Comparison of ENCODE assay signal across 9 cellular contexts in the genomic region with DNA sequence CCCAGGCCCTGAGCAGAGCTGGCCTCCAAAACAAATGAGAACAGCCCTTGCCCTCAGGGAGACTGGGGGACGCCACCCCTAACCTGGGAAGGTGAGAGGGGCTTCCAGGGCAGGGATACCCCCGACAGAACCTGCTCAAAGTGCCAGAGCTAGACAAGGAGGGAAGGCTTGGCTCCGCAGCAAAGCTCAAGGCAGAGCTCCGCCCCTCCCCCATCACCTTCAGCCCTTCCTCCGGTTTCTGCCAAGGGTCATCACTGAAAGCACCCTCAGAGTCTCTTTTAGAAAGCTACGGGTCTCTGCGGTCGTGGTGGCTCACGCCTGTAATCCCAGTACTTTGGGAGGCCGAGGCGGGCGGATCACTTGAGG.
A peak's percentile ranks its signal among the peaks of the same experiment; 100 is the strongest.
DNase-seq lines count a peak whose midpoint lies in the region; ATAC-seq, FAIRE-seq and TF ChIP-seq lines count a peak whose summit lies in the region.
"Had no signal": no experiment of that assay in that cellular context is flagged by ENCODE, and none has a peak within 500 bp of the region (broad histone marks: within the 10 kb centered on the region; RNA-seq: fewer than 3 reads in every experiment).

No MANE protein-coding gene starts in this region.

- H3K4me2 ChIP-seq in A549 (peak overlapping the region; percentile 92), GM23248 (ENCODE audit: unreplicated experiment) (no peak overlapping the region)

- TF ChIP-seq CTCF in A549 (IDR thresholded peaks at IDR 0.05) (no peak), WERI-Rb-1 (IDR thresholded peaks at IDR 0.05; ENCODE audit: low read depth, low read length) (no peak)

- H3K27ac ChIP-seq in A549, result peak overlapping the region; percentile 72 to 86
- H3K27ac ChIP-seq in GM23248, result no peak overlapping the region
- H3K27ac ChIP-seq in WERI-Rb-1, result no peak overlapping the region; the same call in 1 of the 2 replicates

- H3K4me3 ChIP-seq in A549 (peak overlapping the region; percentile 55), GM23248 (no peak overlapping the region), WERI-Rb-1 (ENCODE audit: low read depth, low read length) (peak overlapping the region; percentile 66)

- POLR2A ChIA-PET in A549 (lab: Yijun Ruan, JAX), result interaction anchor here (0.6 to 1.5 kb wide), 3 partner anchors 9 to 15 kb away, joined by 3 to 4 read pairs (median 4); no protein-coding TSS in a partner anchor

- H4K20me1 ChIP-seq in GM23248 (ENCODE audit: insufficient read depth), result no peaks in the 10 kb centered on the region

- WGBS in A549 (ENCODE audit: missing lambda C conversion rate), result 69% methylated on average over 12 of the region's 12 CpGs
- WGBS in GM23248 (ENCODE audit: low coverage in 1 of 2, low lambda C conversion rate in 2 of 2, missing lambda C conversion rate in 2 of 2), 2 experiments, result 71 to 77% methylated on average over 12 of the region's 12 CpGs

- no peaks in the 10 kb centered on the region for H3K9me2 ChIP-seq in GM23248 (ENCODE audit: insufficient read depth)

- H3K36me3 ChIP-seq in GM23248 (ENCODE audit: low read depth), result no peaks in the 10 kb centered on the region
- no peaks in the 10 kb centered on the region for H3K36me3 ChIP-seq in WERI-Rb-1

- no peak for TF ChIP-seq EP300 in A549 (IDR thresholded peaks at IDR 0.05)

- no peaks in the 10 kb centered on the region for H3K9me3 ChIP-seq in A549
- no peaks in the 10 kb centered on the region for H3K9me3 ChIP-seq in GM23248 (ENCODE audit: low read depth)
- H3K9me3 ChIP-seq in WERI-Rb-1 (ENCODE audit: severe bottlenecking), result no peaks in the 10 kb centered on the region

- in situ Hi-C loops in GM23248 (cut with MboI), result no loop called here

- peaks cover 25% of the 10 kb centered on the region for H3K4me1 ChIP-seq in A549
- no peaks in the 10 kb centered on the region for H3K4me1 ChIP-seq in GM23248 (ENCODE audit: insufficient read depth)

- TF ChIP-seq POLR2A in A549 (IDR thresholded peaks at IDR 0.05; ENCODE audit: low read length), result no peak

- H3K27me3 ChIP-seq in GM23248 (replicated peaks; ENCODE audit: insufficient read depth), result peaks cover 33% of the 10 kb centered on the region
- no peaks in the 10 kb centered on the region for H3K27me3 ChIP-seq in WERI-Rb-1 (ENCODE audit: insufficient read depth, low read depth, severe bottlenecking)

- no peak for TF ChIP-seq RAD21 in A549 (conservative IDR thresholded peaks at IDR 0.05 in 1 of 2, IDR thresholded peaks at IDR 0.05 in 1 of 2)

- DNase-seq in A549 (ENCODE audit: low read depth in 1 of 2, low spot score in 1 of 2) (no peak), GM23248 (no peak), WERI-Rb-1 (peak; percentile 43), left kidney (ENCODE audit: low read depth, low spot score) (peak; percentile 74), AML-193 (lab: John Stamatoyannopoulos, UW) (no peak), putamen (ENCODE audit: low spot score) (no peak), hippocampal formation (lab: John Stamatoyannopoulos, UW) (no peak)
- DNase-seq: NCI-H446 treated with DMSO at 0.1 percent for 48 hours had no signal

- ATAC-seq in A549, result peak; percentile 20 to 29; a peak in 4 of 6 replicates
- ATAC-seq in HG03139 (IDR thresholded peaks at IDR 0.05; ENCODE audit: unreplicated experiment), result no peak

- no peaks in the 10 kb centered on the region for H3K79me2 ChIP-seq in GM23248 (ENCODE audit: insufficient read depth)

- CTCF ChIA-PET in A549 (lab: Yijun Ruan, JAX), result interaction anchor here (0.6 to 4.7 kb wide), 19 partner anchors 9 to 529 kb away, joined by 3 to 52 read pairs (median 4); a partner anchor contains a TSS

- H3F3A ChIP-seq in GM23248 (ENCODE audit: insufficient read depth), result no peaks in the 10 kb centered on the region

- FAIRE-seq in A549 (lab: Jason Lieb, UNC), result no peak

- H2AFZ ChIP-seq in GM23248, result peak overlapping the region; percentile 79; the same call in 1 of the 2 replicates

- no peak overlapping the region for H3K9ac ChIP-seq in GM23248

TF ChIP-seq in A549, 52 proteins besides CTCF, POLR2A, EP300 and RAD21:
- TF ChIP-seq HOXB13 (CRISPR knock-in tag; IDR thresholded peaks at IDR 0.05; ENCODE audit: low read depth), result no peak
- TF ChIP-seq, protein P1, sequence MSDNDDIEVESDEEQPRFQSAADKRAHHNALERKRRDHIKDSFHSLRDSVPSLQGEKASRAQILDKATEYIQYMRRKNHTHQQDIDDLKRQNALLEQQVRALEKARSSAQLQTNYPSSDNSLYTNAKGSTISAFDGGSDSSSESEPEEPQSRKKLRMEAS (IDR thresholded peaks at IDR 0.05), result no peak
- TF ChIP-seq RARB (CRISPR knock-in tag; IDR thresholded peaks at IDR 0.05), result no peak
- no peak for TF ChIP-seq TFCP2L1 (CRISPR knock-in tag; IDR thresholded peaks at IDR 0.05)
- TF ChIP-seq SREBF2 (IDR thresholded peaks at IDR 0.05), result no peak
- TF ChIP-seq, protein P2, sequence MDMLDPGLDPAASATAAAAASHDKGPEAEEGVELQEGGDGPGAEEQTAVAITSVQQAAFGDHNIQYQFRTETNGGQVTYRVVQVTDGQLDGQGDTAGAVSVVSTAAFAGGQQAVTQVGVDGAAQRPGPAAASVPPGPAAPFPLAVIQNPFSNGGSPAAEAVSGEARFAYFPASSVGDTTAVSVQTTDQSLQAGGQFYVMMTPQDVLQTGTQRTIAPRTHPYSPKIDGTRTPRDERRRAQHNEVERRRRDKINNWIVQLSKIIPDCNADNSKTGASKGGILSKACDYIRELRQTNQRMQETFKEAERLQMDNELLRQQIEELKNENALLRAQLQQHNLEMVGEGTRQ (IDR thresholded peaks at IDR 0.05), result no peak
- TF ChIP-seq ZFP36 (IDR thresholded peaks at IDR 0.05; ENCODE audit: borderline replicate concordance, partially characterized antibody), result no peak
- TF ChIP-seq FOSL2 (IDR thresholded peaks at IDR 0.05), result no peak
- TF ChIP-seq FOSL2 (CRISPR knock-in tag; IDR thresholded peaks at IDR 0.05), result no peak
- TF ChIP-seq KDM1A (IDR thresholded peaks at IDR 0.05; ENCODE audit: low read depth), result no peak
- no peak for TF ChIP-seq CHD4 (IDR thresholded peaks at IDR 0.05; ENCODE audit: borderline replicate concordance)
- TF ChIP-seq MAFK (IDR thresholded peaks at IDR 0.05; ENCODE audit: partially characterized antibody), result no peak
- no peak for TF ChIP-seq KDM5A (IDR thresholded peaks at IDR 0.05)
- TF ChIP-seq, protein P3, sequence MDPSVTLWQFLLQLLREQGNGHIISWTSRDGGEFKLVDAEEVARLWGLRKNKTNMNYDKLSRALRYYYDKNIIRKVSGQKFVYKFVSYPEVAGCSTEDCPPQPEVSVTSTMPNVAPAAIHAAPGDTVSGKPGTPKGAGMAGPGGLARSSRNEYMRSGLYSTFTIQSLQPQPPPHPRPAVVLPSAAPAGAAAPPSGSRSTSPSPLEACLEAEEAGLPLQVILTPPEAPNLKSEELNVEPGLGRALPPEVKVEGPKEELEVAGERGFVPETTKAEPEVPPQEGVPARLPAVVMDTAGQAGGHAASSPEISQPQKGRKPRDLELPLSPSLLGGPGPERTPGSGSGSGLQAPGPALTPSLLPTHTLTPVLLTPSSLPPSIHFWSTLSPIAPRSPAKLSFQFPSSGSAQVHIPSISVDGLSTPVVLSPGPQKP (IDR thresholded peaks at IDR 0.05; ENCODE audit: low read depth, low read length), result no peak

Comparison
In these comparisons a context has a peak if more than half of its experiments do, and no peak if none do; other contexts are left out.
1. DNase-seq: peak in WERI-Rb-1 (single experiment) and left kidney (single experiment); none in A549 (0 of 2), GM23248 (single experiment), AML-193 (0 of 2), putamen (single experiment) and hippocampal formation (0 of 2).
2. H3K27ac ChIP-seq: peak in A549 (2 of 2); none in GM23248 (single experiment) and WERI-Rb-1 (single experiment).